ENCODE assay signal across 19 cellular contexts in the genomic region with DNA sequence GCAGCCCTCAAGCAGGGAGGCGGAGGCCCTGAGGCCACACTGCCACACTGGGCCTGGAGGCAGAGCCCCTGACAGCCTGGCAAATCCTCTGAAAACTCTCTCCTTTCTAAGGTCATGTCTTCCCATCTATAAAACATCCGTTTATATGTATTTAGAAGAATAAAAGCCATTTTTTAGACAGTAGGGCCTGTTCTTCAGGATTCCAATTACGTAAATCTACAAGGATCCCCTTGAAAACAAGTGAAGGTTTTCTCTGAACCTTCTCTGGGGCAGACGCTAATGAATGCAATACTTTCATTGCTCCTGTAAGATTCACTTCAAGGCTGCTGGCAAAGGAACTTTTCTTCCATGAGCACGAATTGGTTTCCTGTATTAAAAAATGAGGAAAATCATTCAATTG. TPM values are rescaled to one million over a fixed set of nuclear protein-coding genes. Genes with fewer than 3 reads are reported as not detected.
DNase-seq lines count a peak whose midpoint lies in the region; ATAC-seq and TF ChIP-seq lines count a peak whose summit lies in the region.
"Had no signal": no experiment of that assay in that cellular context is flagged by ENCODE, and none has a peak within 500 bp of the region (broad histone marks: within the 10 kb centered on the region; RNA-seq: fewer than 3 reads in every experiment).

No MANE protein-coding gene starts in this region.

- intact Hi-C loops in Panc1 (cut with micrococcal nuclease; ENCODE audit: unreplicated experiment) (no loop called here), adrenal gland (cut with DNase I) (no loop called here), thyroid gland (cut with DNase I) (no loop called here), CD14-positive monocyte (cut with micrococcal nuclease) (no loop called here)

- TF ChIP-seq CTCF in Panc1 (IDR thresholded peaks at IDR 0.05) = no peak
- TF ChIP-seq CTCF in adrenal gland (IDR thresholded peaks at IDR 0.05) = no peak
- TF ChIP-seq CTCF in thyroid gland (IDR thresholded peaks at IDR 0.05) = no peak
- TF ChIP-seq CTCF in neural progenitor cell (IDR thresholded peaks at IDR 0.05) = no peak
- no peak for TF ChIP-seq CTCF in CD14-positive monocyte (IDR thresholded peaks at IDR 0.05)

- no peak for ATAC-seq in Panc1
- ATAC-seq: GM23338, HCT116 had no signal

- H3K79me2 ChIP-seq in neural progenitor cell (ENCODE audit: low read depth) = no peaks in the 10 kb centered on the region

- no peaks in the 10 kb centered on the region for H3F3A ChIP-seq in neural progenitor cell (ENCODE audit: low read depth)

- WGBS in adrenal gland, 4 donors = 51 to 65% (median 59%) methylated on average over 5 of the region's 5 CpGs
- WGBS in thyroid gland, 2 donors = 75 to 81% methylated on average over 5 of the region's 5 CpGs

- H3K4me3 Mint-ChIP-seq in neural progenitor cell (no peak overlapping the region), CD14-positive monocyte (no peak overlapping the region)
- H3K4me3 Mint-ChIP-seq: B cell; CD4-positive, alpha-beta T cell; CD8-positive, alpha-beta memory T cell; GM23338; H9 had no signal

- H3K27ac ChIP-seq in Panc1 (ENCODE audit: low read length) = no peak overlapping the region
- H3K27ac ChIP-seq in adrenal gland = peak overlapping the region in 3 of 5 donors; percentile 26 to 56 (median 43)
- H3K27ac ChIP-seq in thyroid gland = peak overlapping the region in 2 of 3 donors; percentile 22 to 51
- H3K27ac ChIP-seq in neural progenitor cell = no peak overlapping the region
- H3K27ac ChIP-seq: BLaER1, C4-2B had no signal

- no peak for TF ChIP-seq POLR2A in adrenal gland (IDR thresholded peaks at IDR 0.05)
- TF ChIP-seq POLR2A in thyroid gland (IDR thresholded peaks at IDR 0.05) = no peak

- H3K9ac ChIP-seq in neural progenitor cell = no peak overlapping the region
- H3K9ac ChIP-seq: BLaER1 had no signal

- H2AFZ ChIP-seq in neural progenitor cell (replicated peaks) = no peak overlapping the region
- H2AFZ ChIP-seq: GM23338 had no signal

- H3K4me1 Mint-ChIP-seq in neural progenitor cell = no peaks in the 10 kb centered on the region
- H3K4me1 Mint-ChIP-seq in CD14-positive monocyte = no peaks in the 10 kb centered on the region
- H3K4me1 Mint-ChIP-seq: B cell, GM23338, H9 had no signal

- H3K4me3 ChIP-seq in Panc1 (ENCODE audit: low read depth in 2 of 2, low read length in 2 of 2) (no peak overlapping the region), adrenal gland (no peak overlapping the region), thyroid gland (replicated peaks in 1 of 3) (no peak overlapping the region), neural progenitor cell (no peak overlapping the region)
- H3K4me3 ChIP-seq: BLaER1, GM23338 had no signal

- BruUV-seq in Panc1 (replicated peaks; lab: Mats Ljungman, UMichigan) = TSS peak; percentile 19

- no peaks in the 10 kb centered on the region for H4K20me1 ChIP-seq in neural progenitor cell (ENCODE audit: low read depth)

- POLR2A ChIA-PET in Panc1 (lab: Charles Lee) = no interaction called here

- H3K27ac Mint-ChIP-seq in neural progenitor cell = no peak overlapping the region
- no peak overlapping the region for H3K27ac Mint-ChIP-seq in CD14-positive monocyte
- H3K27ac Mint-ChIP-seq: B cell; CD4-positive, alpha-beta T cell; GM23338; H9 had no signal

- peaks cover 12% of the 10 kb centered on the region for H3K36me3 Mint-ChIP-seq in neural progenitor cell
- peaks cover 75 to 79% of the 10 kb centered on the region in 2 donors for H3K36me3 Mint-ChIP-seq in CD14-positive monocyte

- no peak overlapping the region for H3K4me2 ChIP-seq in neural progenitor cell
- H3K4me2 ChIP-seq: BLaER1, GM23338 had no signal

- H3K9me3 ChIP-seq in Panc1 (ENCODE audit: control insufficient read depth, insufficient read depth, low read depth, low read length) = no peaks in the 10 kb centered on the region
- H3K9me3 ChIP-seq in adrenal gland (replicated peaks in 1 of 3) = no peaks in the 10 kb centered on the region
- H3K9me3 ChIP-seq in thyroid gland = no peaks in the 10 kb centered on the region
- no peaks in the 10 kb centered on the region for H3K9me3 ChIP-seq in neural progenitor cell (ENCODE audit: low read depth)
- H3K9me3 ChIP-seq: BLaER1 had no signal

- H3K27me3 ChIP-seq in Panc1 (ENCODE audit: control insufficient read depth, insufficient read depth, low read length) = no peaks in the 10 kb centered on the region
- no peaks in the 10 kb centered on the region for H3K27me3 ChIP-seq in adrenal gland
- H3K27me3 ChIP-seq in thyroid gland = no peaks in the 10 kb centered on the region
- H3K27me3 ChIP-seq in neural progenitor cell = no peaks in the 10 kb centered on the region
- H3K27me3 ChIP-seq: BLaER1 had no signal

- H3K27me3 Mint-ChIP-seq in neural progenitor cell (ENCODE audit: insufficient read depth, low read depth) = no peaks in the 10 kb centered on the region
- no peaks in the 10 kb centered on the region for H3K27me3 Mint-ChIP-seq in CD14-positive monocyte (ENCODE audit: low read depth in 3 of 3)
- H3K27me3 Mint-ChIP-seq: B cell; CD4-positive, alpha-beta T cell; CD8-positive, alpha-beta memory T cell had no signal

- H3K4me1 ChIP-seq in Panc1 (ENCODE audit: control insufficient read depth, insufficient read depth, low read length) = no peaks in the 10 kb centered on the region; the same call in 1 of the 2 replicates
- H3K4me1 ChIP-seq in adrenal gland (replicated peaks in 1 of 2) = peaks cover 32 to 46% of the 10 kb centered on the region in 2 donors
- H3K4me1 ChIP-seq in thyroid gland = peaks cover 28 to 33% of the 10 kb centered on the region in 2 donors
- H3K4me1 ChIP-seq in neural progenitor cell = no peaks in the 10 kb centered on the region
- H3K4me1 ChIP-seq: BLaER1 had no signal

- CTCF ChIA-PET in Panc1 (lab: Charles Lee) = no interaction called here

- DNase-seq in Panc1 (ENCODE audit: low read depth, low spot score) (no peak), adrenal gland (no peak), thyroid gland (no peak), NOMO-1 treated with dmso at 0.1 percent for 144 hours (lab: John Stamatoyannopoulos, UW; ENCODE audit: unreplicated experiment) (no peak), neural progenitor cell (ENCODE audit: low spot score) (no peak), CD14-positive monocyte (ENCODE audit: low spot score) (no peak)
- DNase-seq: Calu3; CD4-positive, alpha-beta T cell; CD8-positive, alpha-beta memory T cell; COR-L47; DMS53; DMS79 treated with DMSO at 0.1 percent for 48 hours; GF-D8; H9 had no signal

- no peaks in the 10 kb centered on the region for H3K9me3 Mint-ChIP-seq in neural progenitor cell
- H3K9me3 Mint-ChIP-seq in CD14-positive monocyte = no peaks in the 10 kb centered on the region
- H3K9me3 Mint-ChIP-seq: CD4-positive, alpha-beta T cell; CD8-positive, alpha-beta memory T cell; GM23338; H9 had no signal

- in situ Hi-C loops in Panc1 (cut with HindIII; ENCODE audit: low pct_unique_long_range_greater_than_20kb, low sequenced_read_pairs) = no loop called here

- H3K36me3 ChIP-seq in Panc1 (ENCODE audit: control insufficient read depth, insufficient read depth, low read length) (peaks cover 20% of the 10 kb centered on the region), adrenal gland (replicated peaks in 1 of 2) (peaks cover 0 to 52% of the 10 kb centered on the region in 2 donors), thyroid gland (peaks cover 19 to 49% of the 10 kb centered on the region in 2 donors), neural progenitor cell (no peaks in the 10 kb centered on the region)

RNA-seq across cellular contexts. Expression of gene EIF2B2, which starts 12.8 kb away (rescaled TPM):
- total RNA-seq in Panc1 (2021; ENCODE audit: unreplicated experiment) (37.5 TPM), adrenal gland (10 to 100 TPM; 20.6 to 90.9 (median 51.6) TPM), thyroid gland (10 to 100 TPM; 47.0 to 94.8 (median 69.3) TPM), neural progenitor cell (ENCODE audit: low replicate concordance) (26.9 and 29.7 TPM in 2 replicates)
- polyA plus RNA-seq in Panc1 (2012; ENCODE audit: insufficient read length) = 42.1 TPM
- polyA plus RNA-seq in adrenal gland (10 to 100 TPM; 23.4 to 90.2 (median 32.8) TPM), CD14-positive monocyte (10 to 100 TPM; 20.8 to 26.3 TPM)

RNA-seq across cellular contexts. Expression of gene MLH3, which starts 35.8 kb away (rescaled TPM):
- total RNA-seq in Panc1 (2021; ENCODE audit: unreplicated experiment) (17.0 TPM), adrenal gland (10 to 100 TPM; 22.2 to 51.4 (median 27.5) TPM), thyroid gland (10 to 100 TPM; 48.1 to 68.1 (median 57.9) TPM), neural progenitor cell (ENCODE audit: low replicate concordance) (23.2 and 41.5 TPM in 2 replicates)
- 14.3 TPM for polyA plus RNA-seq in Panc1 (2012; ENCODE audit: insufficient read length)
- polyA plus RNA-seq in adrenal gland (10 to 100 TPM; 25.6 to 47.9 (median 46.8) TPM), CD14-positive monocyte (1 to 10 TPM; 3.4 to 5.1 TPM)

RNA-seq across cellular contexts. Expression of gene ACYP1, which starts 48.3 kb away (rescaled TPM):
- total RNA-seq in Panc1 (2021; ENCODE audit: unreplicated experiment) = 21.3 TPM
- polyA plus RNA-seq in Panc1 (2012; ENCODE audit: insufficient read length) = 15.3 TPM
- total RNA-seq in adrenal gland = 10 to 100 TPM; 11.5 to 36.5 (median 17.8) TPM
- polyA plus RNA-seq in adrenal gland = 10 to 100 TPM; 23.2 to 73.0 (median 66.8) TPM
- 10 to 100 TPM; 24.0 to 48.8 (median 36.1) TPM for total RNA-seq in thyroid gland
- total RNA-seq in neural progenitor cell (ENCODE audit: low replicate concordance) = 38.8 and 43.1 TPM in 2 replicates
- polyA plus RNA-seq in CD14-positive monocyte = 1 to 10 TPM; 2.8 to 4.3 TPM

RNA-seq across cellular contexts. Expression of gene ZC2HC1C, which starts 53.9 kb away (rescaled TPM):
- 5.2 TPM for total RNA-seq in Panc1 (2021; ENCODE audit: unreplicated experiment)
- 3.4 TPM for polyA plus RNA-seq in Panc1 (2012; ENCODE audit: insufficient read length)
- 1 to 10 TPM; 1.9 to 9.5 (median 5.6) TPM for total RNA-seq in adrenal gland
- polyA plus RNA-seq in adrenal gland = 10 to 100 TPM in 1 of 3 donors, 1 to 10 TPM in 2; 6.1 to 12.1 (median 6.8) TPM
- 10 to 100 TPM in 2 of 4 donors, 1 to 10 TPM in 2; 8.3 to 15.8 (median 12.4) TPM for total RNA-seq in thyroid gland
- total RNA-seq in neural progenitor cell (ENCODE audit: low replicate concordance) = 0.90 and 0.94 TPM in 2 replicates
- under 1 TPM in 1 of 2 donors, not detected in 1; 0.08 TPM for polyA plus RNA-seq in CD14-positive monocyte

Comparison
In these comparisons a context has a peak if more than half of its experiments do, and no peak if none do; other contexts are left out.
1. H3K27ac ChIP-seq: peak in adrenal gland (3 of 5) and thyroid gland (2 of 3); none in Panc1 (single experiment) and neural progenitor cell (single experiment).